14 cellular contexts compared by ENCODE assay signal in genomic region chr1:36154335-36154734, GRCh38. TPM values are rescaled to one million over a fixed set of nuclear protein-coding genes. Genes with fewer than 3 reads are reported as not detected.
DNase-seq lines count a peak whose midpoint lies in the region; ATAC-seq, FAIRE-seq and TF ChIP-seq lines count a peak whose summit lies in the region.
"Had no signal": no experiment of that assay in that cellular context is flagged by ENCODE, and none has a peak within 500 bp of the region (broad histone marks: within the 10 kb centered on the region; RNA-seq: fewer than 3 reads in every experiment).

No MANE protein-coding gene starts in this region.

- no peak overlapping the region for H3K4me3 ChIP-seq in right atrium auricular region
- H3K4me3 ChIP-seq in upper lobe of left lung, result no peak overlapping the region
- no peak overlapping the region for H3K4me3 ChIP-seq in kidney (ENCODE audit: low read length in 2 of 2)

- TF ChIP-seq POLR2A in upper lobe of left lung (IDR thresholded peaks at IDR 0.05), result no peak

- no peak for DNase-seq in activated CD4-positive, alpha-beta T cell treated with anti-CD3 and anti-CD28 coated beads for 36 hours
- no peak for DNase-seq in activated CD4-positive, alpha-beta T cell treated with anti-CD3 and anti-CD28 coated beads, Interleukin-2, amount 50 U/mL, for 1 hour
- DNase-seq in WTC11 (ENCODE audit: low spot score), result no peak
- no peak for DNase-seq in right atrium auricular region (ENCODE audit: low spot score)
- DNase-seq in stimulated activated effector memory CD8-positive, alpha-beta T cell treated with anti-CD3 and anti-CD28 coated beads, Interleukin-12 subunit alpha, Interleukin-12 subunit beta, amount 100 ng/mL, for 72 hours (ENCODE audit: low spot score in 2 of 2), result no peak
- no peak for DNase-seq in NCI-H1092 treated with DMSO at 0.1 percent for 48 hours (lab: John Stamatoyannopoulos, UW)
- DNase-seq in upper lobe of left lung, result no peak
- DNase-seq in kidney, result no peak
- DNase-seq: activated CD4-positive, alpha-beta T cell treated with anti-CD3 and anti-CD28 coated beads for 48 hours; brain microvascular endothelial cell; EL; NCI-H2107 had no signal

- H3K4me1 Mint-ChIP-seq in activated CD4-positive, alpha-beta T cell treated with anti-CD3 and anti-CD28 coated beads for 36 hours, result peaks cover 66% of the 10 kb centered on the region
- peaks cover 44% of the 10 kb centered on the region for H3K4me1 Mint-ChIP-seq in WTC11
- peaks cover 78% of the 10 kb centered on the region for H3K4me1 Mint-ChIP-seq in stimulated activated effector memory CD8-positive, alpha-beta T cell treated with anti-CD3 and anti-CD28 coated beads, Interleukin-12 subunit alpha, Interleukin-12 subunit beta, amount 100 ng/mL, for 72 hours

- H3K27ac Mint-ChIP-seq in activated CD4-positive, alpha-beta T cell treated with anti-CD3 and anti-CD28 coated beads for 36 hours, result peak overlapping the region; percentile 90
- H3K27ac Mint-ChIP-seq in WTC11, result no peak overlapping the region
- H3K27ac Mint-ChIP-seq in stimulated activated effector memory CD8-positive, alpha-beta T cell treated with anti-CD3 and anti-CD28 coated beads, Interleukin-12 subunit alpha, Interleukin-12 subunit beta, amount 100 ng/mL, for 72 hours, result peak overlapping the region; percentile 99

- peak overlapping the region; percentile 78 for H3K4me3 Mint-ChIP-seq in activated CD4-positive, alpha-beta T cell treated with anti-CD3 and anti-CD28 coated beads for 36 hours
- H3K4me3 Mint-ChIP-seq in WTC11, result peak overlapping the region; percentile 69
- peak overlapping the region; percentile 94 for H3K4me3 Mint-ChIP-seq in stimulated activated effector memory CD8-positive, alpha-beta T cell treated with anti-CD3 and anti-CD28 coated beads, Interleukin-12 subunit alpha, Interleukin-12 subunit beta, amount 100 ng/mL, for 72 hours

- H3K27ac ChIP-seq in right atrium auricular region (peak overlapping the region; percentile 98 to 100), upper lobe of left lung (peak overlapping the region in 2 of 4 donors; percentile 100), kidney (ENCODE audit: low read depth in 2 of 2, low read length in 2 of 2) (no peak overlapping the region)
- H3K27ac ChIP-seq: brain microvascular endothelial cell had no signal

- H3K9me3 ChIP-seq in right atrium auricular region (no peaks in the 10 kb centered on the region), upper lobe of left lung (no peaks in the 10 kb centered on the region), kidney (ENCODE audit: control insufficient read depth in 1 of 2, low read length in 2 of 2) (no peaks in the 10 kb centered on the region)

- POLR2A ChIA-PET in activated CD4-positive, alpha-beta T cell treated with anti-CD3 and anti-CD28 coated beads for 36 hours (lab: Charles Lee), result no interaction called here
- POLR2A ChIA-PET in WTC11 (lab: Charles Lee), result no interaction called here

- no peaks in the 10 kb centered on the region for H3K9me3 Mint-ChIP-seq in activated CD4-positive, alpha-beta T cell treated with anti-CD3 and anti-CD28 coated beads for 36 hours (ENCODE audit: low read depth)
- H3K9me3 Mint-ChIP-seq in WTC11, result no peaks in the 10 kb centered on the region
- no peaks in the 10 kb centered on the region for H3K9me3 Mint-ChIP-seq in stimulated activated effector memory CD8-positive, alpha-beta T cell treated with anti-CD3 and anti-CD28 coated beads, Interleukin-12 subunit alpha, Interleukin-12 subunit beta, amount 100 ng/mL, for 72 hours

- TF ChIP-seq CTCF in WTC11 (IDR thresholded peaks at IDR 0.05) (no peak), right atrium auricular region (IDR thresholded peaks at IDR 0.05) (no peak), upper lobe of left lung (IDR thresholded peaks at IDR 0.05) (no peak), kidney (IDR thresholded peaks at IDR 0.05; ENCODE audit: borderline replicate concordance, extremely low read depth, insufficient read depth) (no peak)

- H3K27me3 Mint-ChIP-seq in activated CD4-positive, alpha-beta T cell treated with anti-CD3 and anti-CD28 coated beads for 36 hours, result no peaks in the 10 kb centered on the region
- peaks cover 37% of the 10 kb centered on the region for H3K27me3 Mint-ChIP-seq in WTC11 (ENCODE audit: low read depth)

- no peak for TF ChIP-seq EP300 in upper lobe of left lung (IDR thresholded peaks at IDR 0.05)

- no peaks in the 10 kb centered on the region for H3K36me3 ChIP-seq in right atrium auricular region
- no peaks in the 10 kb centered on the region for H3K36me3 ChIP-seq in upper lobe of left lung
- H3K36me3 ChIP-seq in kidney (ENCODE audit: control insufficient read depth in 1 of 2, insufficient read depth in 2 of 2, low read length in 2 of 2), result peaks cover 0 to under 1% of the 10 kb centered on the region in 2 donors

- H3K9ac ChIP-seq in kidney (ENCODE audit: low read length in 2 of 2), result peak overlapping the region in 1 of 2 donors; percentile 5

- no peaks in the 10 kb centered on the region for H3K27me3 ChIP-seq in right atrium auricular region
- no peaks in the 10 kb centered on the region for H3K27me3 ChIP-seq in upper lobe of left lung
- H3K27me3 ChIP-seq: brain microvascular endothelial cell had no signal

- H3K4me1 ChIP-seq in right atrium auricular region (peaks cover 0 to 63% of the 10 kb centered on the region in 2 donors), upper lobe of left lung (peaks cover 50 to 66% (median 60%) of the 10 kb centered on the region in 4 donors), kidney (ENCODE audit: control insufficient read depth in 1 of 2, insufficient read depth in 1 of 2, low read depth in 1 of 2, low read length in 2 of 2) (peaks cover 27 to 30% of the 10 kb centered on the region in 2 donors)

- FAIRE-seq in kidney (lab: Jason Lieb, UNC), result no peak
- FAIRE-seq: A204.1 had no signal

- intact Hi-C loops in activated CD4-positive, alpha-beta T cell treated with anti-CD3 and anti-CD28 coated beads for 36 hours (cut with DNase I, micrococcal nuclease), result loop anchor here in 1 of 2 experiments (5.0 kb wide), 1 partner anchor 1323 kb away; no protein-coding TSS in a partner anchor
- intact Hi-C loops in kidney (cut with DNase I), result no loop called here

- CTCF ChIA-PET in activated CD4-positive, alpha-beta T cell treated with anti-CD3 and anti-CD28 coated beads for 36 hours (lab: Charles Lee), result interaction anchor here (1.2 to 1.4 kb wide), 3 partner anchors 34 to 146 kb away, joined by 5 to 7 read pairs (median 5); no protein-coding TSS in a partner anchor
- CTCF ChIA-PET in WTC11 (lab: Charles Lee), result interaction anchor here (1.2 to 2.3 kb wide), 3 partner anchors 23 to 131 kb away, joined by 3 to 22 read pairs (median 4); no protein-coding TSS in a partner anchor

- ATAC-seq in activated CD4-positive, alpha-beta T cell treated with anti-CD3 and anti-CD28 coated beads for 36 hours, result no peak
- ATAC-seq in WTC11 (no peak), upper lobe of left lung (ENCODE audit: low FRiP score in 2 of 2) (no peak)
- no peak for ATAC-seq in stimulated activated effector memory CD8-positive, alpha-beta T cell treated with anti-CD3 and anti-CD28 coated beads, Interleukin-12 subunit alpha, Interleukin-12 subunit beta, amount 100 ng/mL, for 72 hours
- ATAC-seq: sciatic nerve had no signal

- H3K36me3 Mint-ChIP-seq in activated CD4-positive, alpha-beta T cell treated with anti-CD3 and anti-CD28 coated beads for 36 hours (ENCODE audit: low read depth), result peaks cover 15% of the 10 kb centered on the region
- no peaks in the 10 kb centered on the region for H3K36me3 Mint-ChIP-seq in WTC11
- peaks cover 28% of the 10 kb centered on the region for H3K36me3 Mint-ChIP-seq in stimulated activated effector memory CD8-positive, alpha-beta T cell treated with anti-CD3 and anti-CD28 coated beads, Interleukin-12 subunit alpha, Interleukin-12 subunit beta, amount 100 ng/mL, for 72 hours

- 92 to 95% methylated on average over 6 of the region's 6 CpGs for WGBS in upper lobe of left lung, 2 donors

TF ChIP-seq in WTC11, 78 proteins besides CTCF, POLR2A, EP300 and RAD21 (continues in another document):
- TF ChIP-seq TEAD4 (CRISPR knock-in tag; IDR thresholded peaks at IDR 0.05) (no peak), CREM (CRISPR knock-in tag; IDR thresholded peaks at IDR 0.05) (no peak), JUN (CRISPR knock-in tag; IDR thresholded peaks at IDR 0.05) (no peak), GRHL2 (CRISPR knock-in tag; IDR thresholded peaks at IDR 0.05; ENCODE audit: insufficient replicate concordance, severe bottlenecking) (no peak), ZMAT4 (CRISPR knock-in tag; IDR thresholded peaks at IDR 0.05) (no peak), GTF2I (CRISPR knock-in tag; conservative IDR thresholded peaks at IDR 0.05) (no peak)

RNA-seq across cellular contexts. Expression of gene MAP7D1, which starts 1.6 kb away (rescaled TPM):
- 100 to 1,000 TPM; 122 to 133 TPM for total RNA-seq in activated CD4-positive, alpha-beta T cell treated with anti-CD3 and anti-CD28 coated beads for 36 hours
- 65.0 to 88.7 TPM (median 72.0 TPM) in 3 replicates for total RNA-seq in WTC11 (2021)
- 100 to 1,000 TPM; 353 to 356 TPM for total RNA-seq in right atrium auricular region
- 100 to 1,000 TPM; 129 to 290 (median 153) TPM for total RNA-seq in upper lobe of left lung
- 78.7 TPM for total RNA-seq in kidney
- 47.5 TPM for polyA plus RNA-seq in kidney (ENCODE audit: insufficient read depth, low read depth, low replicate concordance)

RNA-seq across cellular contexts. Expression of gene TRAPPC3, which starts 5.0 kb away (rescaled TPM):
- 10 to 100 TPM; 43.8 to 53.8 TPM for total RNA-seq in activated CD4-positive, alpha-beta T cell treated with anti-CD3 and anti-CD28 coated beads for 36 hours
- total RNA-seq in WTC11 (2021), result 48.9 to 52.5 TPM (median 52.0 TPM) in 3 replicates
- 10 to 100 TPM; 62.0 to 81.6 TPM for total RNA-seq in right atrium auricular region
- total RNA-seq in upper lobe of left lung, result 100 to 1,000 TPM in 2 of 6 donors, 10 to 100 TPM in 4; 65.8 to 120 (median 75.5) TPM
- total RNA-seq in kidney, result 58.4 TPM
- 102 TPM for polyA plus RNA-seq in kidney (ENCODE audit: insufficient read depth, low read depth, low replicate concordance)

RNA-seq across cellular contexts. Expression of gene COL8A2, which starts 29.3 kb away (rescaled TPM):
- under 1 TPM; 0.05 TPM for total RNA-seq in activated CD4-positive, alpha-beta T cell treated with anti-CD3 and anti-CD28 coated beads for 36 hours
- total RNA-seq in WTC11 (2021) (2.3 to 3.5 TPM (median 3.3 TPM) in 3 replicates), right atrium auricular region (1 to 10 TPM; 3.5 to 4.5 TPM), upper lobe of left lung (10 to 100 TPM in 3 of 6 donors, 1 to 10 TPM in 3; 2.5 to 20.8 (median 11.4) TPM), kidney (6.4 TPM)
- 0.90 TPM for polyA plus RNA-seq in kidney (ENCODE audit: insufficient read depth, low read depth, low replicate concordance)

Comparison
In these comparisons a context has a peak if more than half of its experiments do, and no peak if none do; other contexts are left out.
1. H3K27ac ChIP-seq: peak in right atrium auricular region (2 of 2); none in kidney (0 of 2).
2. Peak in every context shown above with its lines, with median percentiles within 50 percentile points of each other: H3K4me3 Mint-ChIP-seq.